1 cellular context compared by ENCODE assay signal in genomic region chr5:119218830-119219782, GRCh38.
TF ChIP-seq lines count a peak whose summit lies in the region.

No MANE protein-coding gene starts in this region.

TF ChIP-seq in HEK293, 187 proteins besides CTCF, POLR2A, EP300 and RAD21 (continued from another document and continues in another):
- TF ChIP-seq HIC1 (tag by site-specific recombination; IDR thresholded peaks at IDR 0.05) (no peak), ZNF530 (tag by site-specific recombination; IDR thresholded peaks at IDR 0.05; ENCODE audit: low read depth) (no peak), BCL11A (tag by site-specific recombination; IDR thresholded peaks at IDR 0.05; ENCODE audit: low read depth) (no peak), SP2 (tag by site-specific recombination; IDR thresholded peaks at IDR 0.05) (no peak), ZNF837 (tag by site-specific recombination; IDR thresholded peaks at IDR 0.05) (no peak), ZEB2 (tag by site-specific recombination; IDR thresholded peaks at IDR 0.05) (no peak), ZNF510 (tag by site-specific recombination; IDR thresholded peaks at IDR 0.05; ENCODE audit: insufficient replicate concordance) (peak; percentile 68), ZNF513 (tag by site-specific recombination; IDR thresholded peaks at IDR 0.05) (no peak), ZBTB10 (tag by site-specific recombination; IDR thresholded peaks at IDR 0.05) (no peak), PRDM1 (tag by site-specific recombination; IDR thresholded peaks at IDR 0.05) (no peak), KLF17 (tag by site-specific recombination; IDR thresholded peaks at IDR 0.05) (no peak), ZNF830 (tag by site-specific recombination; IDR thresholded peaks at IDR 0.05; ENCODE audit: low read depth) (no peak), ZBTB6 (tag by site-specific recombination; IDR thresholded peaks at IDR 0.05) (no peak), ZNF19 (tag by site-specific recombination; IDR thresholded peaks at IDR 0.05; ENCODE audit: low read depth) (0 out of 2 replicates have a peak, but pooled peaks have one; percentile 59), ZNF624 (tag by site-specific recombination; IDR thresholded peaks at IDR 0.05) (no peak), ZNF776 (tag by site-specific recombination; IDR thresholded peaks at IDR 0.05; ENCODE audit: borderline replicate concordance) (no peak), ZNF548 (tag by site-specific recombination; IDR thresholded peaks at IDR 0.05) (no peak), INSM2 (tag by site-specific recombination; IDR thresholded peaks at IDR 0.05) (no peak), ZXDB (tag by site-specific recombination; IDR thresholded peaks at IDR 0.05) (peak; percentile 55), YY2 (tag by site-specific recombination; IDR thresholded peaks at IDR 0.05) (no peak), ZNF785 (tag by site-specific recombination; IDR thresholded peaks at IDR 0.05) (no peak), ZNF654 (tag by site-specific recombination; IDR thresholded peaks at IDR 0.05; ENCODE audit: low read depth) (peak; percentile 16; the same call in 1 of the 2 replicates), ZNF639 (tag by site-specific recombination; IDR thresholded peaks at IDR 0.05) (no peak), ELK4 (IDR thresholded peaks at IDR 0.05; ENCODE audit: borderline replicate concordance, low read depth, low read length) (no peak), ZNF449 (tag by site-specific recombination; IDR thresholded peaks at IDR 0.05) (no peak), ZSCAN5A (tag by site-specific recombination; IDR thresholded peaks at IDR 0.05) (no peak), ZNF777 (tag by site-specific recombination; IDR thresholded peaks at IDR 0.05; ENCODE audit: borderline replicate concordance) (no peak), AEBP2 (tag by site-specific recombination; IDR thresholded peaks at IDR 0.05; ENCODE audit: borderline replicate concordance) (no peak), ZNF146 (tag by site-specific recombination; IDR thresholded peaks at IDR 0.05) (no peak), ZNF629 (tag by site-specific recombination; IDR thresholded peaks at IDR 0.05) (peak; percentile 37; the same call in 1 of the 2 replicates), PBX3 (CRISPR knock-in tag; IDR thresholded peaks at IDR 0.05) (no peak), SP7 (tag by site-specific recombination; IDR thresholded peaks at IDR 0.05) (no peak), ZNF362 (tag by site-specific recombination; IDR thresholded peaks at IDR 0.05) (no peak), ZIC2 (tag by site-specific recombination; IDR thresholded peaks at IDR 0.05) (no peak), ZNF677 (tag by site-specific recombination; IDR thresholded peaks at IDR 0.05) (no peak), ZNF664 (tag by site-specific recombination; IDR thresholded peaks at IDR 0.05) (peak; percentile 34; the same call in 1 of the 2 replicates), WT1 (tag by site-specific recombination; IDR thresholded peaks at IDR 0.05) (no peak), ZNF585B (tag by site-specific recombination; IDR thresholded peaks at IDR 0.05) (no peak), ZNF335 (tag by site-specific recombination; conservative IDR thresholded peaks at IDR 0.05) (no peak), ZNF600 (tag by site-specific recombination; IDR thresholded peaks at IDR 0.05) (no peak), ZNF311 (tag by site-specific recombination; IDR thresholded peaks at IDR 0.05; ENCODE audit: borderline replicate concordance) (no peak)
